In the genomic region with DNA sequence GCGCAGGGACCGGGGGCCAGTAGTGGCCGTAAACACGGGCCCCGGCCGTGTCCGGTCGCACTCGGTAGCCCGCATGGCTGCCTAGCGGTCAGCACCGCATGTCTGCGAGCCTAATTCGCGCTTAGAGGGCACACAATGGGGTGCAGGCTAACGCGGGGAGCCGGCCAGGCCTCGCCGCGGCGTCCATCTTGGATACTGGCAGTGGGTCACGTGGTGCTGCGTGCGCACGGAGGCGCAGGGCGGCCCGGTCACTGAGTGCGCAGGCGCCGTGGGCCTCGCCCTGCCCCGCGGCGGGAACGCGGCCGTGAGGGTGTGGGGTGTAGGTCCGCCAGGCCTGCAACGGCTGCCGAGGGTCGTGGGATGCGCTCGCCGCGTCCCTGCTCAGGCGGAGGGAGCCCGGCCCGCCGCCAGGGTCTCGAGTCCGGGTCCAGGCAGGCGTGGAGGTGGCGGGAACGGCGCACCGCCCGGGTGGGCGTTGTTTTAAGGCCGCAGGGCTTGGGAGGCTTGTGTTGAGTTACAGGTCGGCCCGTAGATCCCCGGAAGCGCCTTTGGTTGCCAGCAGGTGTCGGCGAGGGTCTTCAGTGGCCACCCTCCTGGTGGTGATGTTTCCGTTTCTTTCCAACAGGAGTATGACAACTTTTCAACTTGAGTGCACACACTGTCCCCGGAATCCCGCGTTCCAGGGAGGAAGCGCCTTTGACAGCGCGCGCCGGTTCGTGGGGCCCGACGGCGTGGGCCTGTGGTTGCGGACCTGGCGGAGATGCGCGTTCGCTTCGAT, we compare ENCODE assay signal across 8 cellular contexts. TPM values are rescaled to one million over a fixed set of nuclear protein-coding genes. Genes with fewer than 3 reads are reported as not detected.
A peak's percentile ranks its signal among the peaks of the same experiment; 100 is the strongest.
DNase-seq lines count a peak whose midpoint lies in the region; ATAC-seq and TF ChIP-seq lines count a peak whose summit lies in the region.

No MANE protein-coding gene starts in this region.

- H3K9me3 ChIP-seq in endodermal cell (ENCODE audit: control insufficient read depth, low read length) = no peaks in the 10 kb centered on the region

- peaks cover 14% of the 10 kb centered on the region for H3K4me1 Mint-ChIP-seq in endodermal cell
- peaks cover 33% of the 10 kb centered on the region for H3K4me1 Mint-ChIP-seq in mesothelial cell of epicardium

- DNase-seq in D341Med (ENCODE audit: low spot score) (peak; percentile 98), HT-29 (ENCODE audit: low spot score) (peak; percentile 92), NK-92 (lab: John Stamatoyannopoulos, UW; ENCODE audit: unreplicated experiment) (peak; percentile 55), endodermal cell (peak; percentile 97), mesothelial cell of epicardium (ENCODE audit: low spot score in 2 of 2, unreplicated experiment in 2 of 2) (peak; percentile 94 to 96)
- peak; percentile 77 to 96 (median 90) for DNase-seq in activated CD8-positive, alpha-beta memory T cell treated with anti-CD3 and anti-CD28 coated beads for 48 hours (ENCODE audit: low read depth in 2 of 3, low spot score in 2 of 3)
- peak; percentile 86 for DNase-seq in stimulated activated CD8-positive, alpha-beta memory T cell treated with anti-CD3 and anti-CD28 coated beads, Interleukin-15, amount 100 ng/mL, for 24 hours (ENCODE audit: low read depth)

- H3K4me1 ChIP-seq in endodermal cell (ENCODE audit: control insufficient read depth, insufficient read depth, low read length) = no peaks in the 10 kb centered on the region

- TF ChIP-seq CTCF in endodermal cell (conservative IDR thresholded peaks at IDR 0.05) (peak; percentile 66), mesothelial cell of epicardium (IDR thresholded peaks at IDR 0.05; ENCODE audit: unreplicated experiment) (no peak)

- H3K36me3 ChIP-seq in endodermal cell (ENCODE audit: control insufficient read depth, insufficient read depth, low read length) = no peaks in the 10 kb centered on the region

- peak overlapping the region; percentile 99 for H3K27ac ChIP-seq in endodermal cell (ENCODE audit: low read depth, low read length)

- H3K27me3 ChIP-seq in endodermal cell (ENCODE audit: control insufficient read depth, insufficient read depth, low read length, poor library complexity, severe bottlenecking) = no peaks in the 10 kb centered on the region

- H3K9ac ChIP-seq in endodermal cell (ENCODE audit: extremely low read depth, low read length, poor library complexity, severe bottlenecking) = peak overlapping the region; percentile 98

- H3K36me3 Mint-ChIP-seq in endodermal cell (ENCODE audit: low read depth) (no peaks in the 10 kb centered on the region), mesothelial cell of epicardium (no peaks in the 10 kb centered on the region)

- H3K4me3 ChIP-seq in endodermal cell (ENCODE audit: low read length) = peak overlapping the region; percentile 84

- H3K27me3 Mint-ChIP-seq in endodermal cell (ENCODE audit: insufficient read depth) (no peaks in the 10 kb centered on the region), mesothelial cell of epicardium (ENCODE audit: low read depth) (no peaks in the 10 kb centered on the region)

- 4 to 19% methylated on average over 35 to 86 of the region's 86 CpGs for WGBS in endodermal cell (ENCODE audit: insufficient coverage in 1 of 2, insufficient read length in 1 of 2), 2 experiments

- peak overlapping the region; percentile 75 for H3K4me3 Mint-ChIP-seq in endodermal cell
- peak overlapping the region; percentile 89 for H3K4me3 Mint-ChIP-seq in mesothelial cell of epicardium

- H3K9me3 Mint-ChIP-seq in endodermal cell (no peaks in the 10 kb centered on the region), mesothelial cell of epicardium (peaks cover 17% of the 10 kb centered on the region)

- ATAC-seq in GM21367 (IDR thresholded peaks at IDR 0.05; ENCODE audit: unreplicated experiment) = peak; percentile 47

- H3K27ac Mint-ChIP-seq in endodermal cell = peak overlapping the region; percentile 98
- peak overlapping the region; percentile 99 for H3K27ac Mint-ChIP-seq in mesothelial cell of epicardium

RNA-seq across cellular contexts. Expression of gene HDAC4, which starts 0.8 kb away (rescaled TPM):
- 16.0 and 19.9 TPM in 2 replicates for total RNA-seq in HT-29 (2014; rRNA removed; shearing (Covaris generic))
- 10 to 100 TPM; 45.7 to 51.2 TPM for total RNA-seq in endodermal cell
- polyA plus RNA-seq in endodermal cell (2013, experiment 1 of 2) = 11.1 TPM
- 13.9 TPM for polyA plus RNA-seq in endodermal cell (2013, experiment 2 of 2)
- 45.8 to 59.2 TPM (median 48.9 TPM) in 3 replicates for total RNA-seq in mesothelial cell of epicardium

Comparison
In these comparisons a context has a peak if more than half of its experiments do, and no peak if none do; other contexts are left out.
1. Peak in every context shown above with its lines: DNase-seq, ATAC-seq, H3K4me3 ChIP-seq and H3K27ac ChIP-seq.